10 cellular contexts compared by ENCODE assay signal in genomic region chr7:121398246-121398645, GRCh38. TPM values are rescaled to one million over a fixed set of nuclear protein-coding genes. Genes with fewer than 3 reads are reported as not detected.
DNase-seq lines count a peak whose midpoint lies in the region; ATAC-seq and TF ChIP-seq lines count a peak whose summit lies in the region.
"Had no signal": no experiment of that assay in that cellular context is flagged by ENCODE, and none has a peak within 500 bp of the region (broad histone marks: within the 10 kb centered on the region; RNA-seq: fewer than 3 reads in every experiment).

No MANE protein-coding gene starts in this region.

- WGBS in aorta, 2 donors: 77 to 78% methylated on average over 5 of the region's 5 CpGs

- H3K4me3 ChIP-seq in astrocyte of the cerebellum (ENCODE audit: low read depth, low read length): no peak overlapping the region
- no peak overlapping the region for H3K4me3 ChIP-seq in aorta (ENCODE audit: low read length in 2 of 2)

- peak; percentile 33 for TF ChIP-seq CTCF in astrocyte of the cerebellum (IDR thresholded peaks at IDR 0.05; ENCODE audit: low read depth, low read length, missing control alignments)

- H3K27ac Mint-ChIP-seq in T-helper 17 cell: no peak overlapping the region

- DNase-seq in D341Med (ENCODE audit: low spot score) (peak; percentile 21), LHCN-M2 (ENCODE audit: low read depth) (peak; percentile 66), astrocyte of the cerebellum (ENCODE audit: low read depth) (no peak), midbrain (lab: John Stamatoyannopoulos, UW) (peak; percentile 28), T-helper 17 cell (no peak), aorta (no peak), KBM-7 (no peak)
- DNase-seq: NCI-H2171; stimulated activated CD4-positive, alpha-beta T cell treated with anti-CD3 and anti-CD28 coated beads, Interleukin-4, amount 100 ng/mL, for 24 hours had no signal

- no peak overlapping the region for H3K4me3 Mint-ChIP-seq in T-helper 17 cell

- no peaks in the 10 kb centered on the region for H3K36me3 ChIP-seq in aorta (ENCODE audit: control insufficient read depth in 1 of 2, insufficient read depth in 2 of 2, low read length in 1 of 2)

- peaks cover 2% of the 10 kb centered on the region for H3K4me1 Mint-ChIP-seq in T-helper 17 cell

- no peaks in the 10 kb centered on the region for H3K27me3 Mint-ChIP-seq in T-helper 17 cell

- ATAC-seq in T-helper 17 cell (no peak), HG03432 (IDR thresholded peaks at IDR 0.05; ENCODE audit: unreplicated experiment) (no peak), aorta (ENCODE audit: low FRiP score) (no peak)

- H3K27me3 ChIP-seq in aorta (ENCODE audit: control insufficient read depth in 1 of 2, insufficient read depth in 2 of 2, low read length in 1 of 2): no peaks in the 10 kb centered on the region

- no peak overlapping the region for H3K27ac ChIP-seq in aorta (ENCODE audit: low read depth in 1 of 2, low read length in 2 of 2)

- H3K9me3 ChIP-seq in T-helper 17 cell (ENCODE audit: control insufficient read depth, low read length, poor library complexity, severe bottlenecking) (no peaks in the 10 kb centered on the region), aorta (ENCODE audit: control insufficient read depth, low read length) (no peaks in the 10 kb centered on the region)

- H3K36me3 Mint-ChIP-seq in T-helper 17 cell (ENCODE audit: low read depth): no peaks in the 10 kb centered on the region

- in situ Hi-C loops in astrocyte of the cerebellum (cut with HindIII; ENCODE audit: low sequenced_read_pairs): no loop called here
- in situ Hi-C loops in KBM-7 (cut with MboI; ENCODE audit: low pct_unique_long_range_greater_than_20kb, low sequenced_read_pairs): no loop called here

- intact Hi-C loops in aorta (cut with DNase I): loop anchor here in 1 of 2 donors (10.0 kb wide), 1 partner anchor 107 kb away; no protein-coding TSS in a partner anchor

- no peaks in the 10 kb centered on the region for H3K4me1 ChIP-seq in aorta (ENCODE audit: control insufficient read depth in 1 of 2, insufficient read depth in 2 of 2, low read length in 2 of 2)

RNA-seq across cellular contexts. Expression of gene FAM3C, which starts 2.1 kb away (rescaled TPM):
- total RNA-seq in LHCN-M2 (2014; rRNA removed) (223 and 225 TPM in 2 replicates), T-helper 17 cell (10 to 100 TPM; 10.6 to 16.6 TPM), aorta (10 to 100 TPM; 64.9 to 68.4 TPM)
- polyA plus RNA-seq in LHCN-M2 (2012): 93.2 TPM
- 10 to 100 TPM; 36.7 to 49.6 TPM for polyA plus RNA-seq in aorta

Comparison
In these comparisons a context has a peak if more than half of its experiments do, and no peak if none do; other contexts are left out.
1. DNase-seq: peak in D341Med (single experiment), LHCN-M2 (single experiment) and midbrain (single experiment); none in astrocyte of the cerebellum (single experiment), T-helper 17 cell (0 of 3), aorta (0 of 2) and KBM-7 (single experiment).